Comparison of ENCODE assay signal across 6 cellular contexts in the genomic region with DNA sequence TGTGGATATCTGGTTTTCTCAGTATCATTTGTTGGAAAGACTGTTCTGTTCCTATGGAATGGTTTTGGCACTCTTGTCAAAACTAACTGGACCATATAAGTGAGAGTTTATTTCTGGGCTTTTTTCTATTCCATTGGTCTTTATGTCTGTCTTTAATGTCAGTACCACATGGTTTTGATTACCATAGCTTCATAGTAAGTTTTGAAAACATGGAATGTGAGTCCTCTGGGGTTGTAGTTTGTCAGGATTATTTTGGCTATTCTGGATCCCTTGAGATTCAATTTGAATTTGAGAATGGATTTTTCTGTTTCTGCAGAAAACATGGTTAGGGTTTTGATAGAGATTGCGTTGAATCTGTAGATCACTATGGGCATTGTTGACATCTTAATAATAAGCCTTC.
"Had no signal": no experiment of that assay in that cellular context is flagged by ENCODE, and none has a peak within 500 bp of the region (broad histone marks: within the 10 kb centered on the region; RNA-seq: fewer than 3 reads in every experiment).

No MANE protein-coding gene starts in this region.

- H3K4me3 ChIP-seq: GM23248, HAP-1, K562 had no signal

- DNase-seq: GM23248, GOT3, H7, IMR-90 had no signal

- H3K27ac ChIP-seq: GM23248 had no signal
